In the genomic region with DNA sequence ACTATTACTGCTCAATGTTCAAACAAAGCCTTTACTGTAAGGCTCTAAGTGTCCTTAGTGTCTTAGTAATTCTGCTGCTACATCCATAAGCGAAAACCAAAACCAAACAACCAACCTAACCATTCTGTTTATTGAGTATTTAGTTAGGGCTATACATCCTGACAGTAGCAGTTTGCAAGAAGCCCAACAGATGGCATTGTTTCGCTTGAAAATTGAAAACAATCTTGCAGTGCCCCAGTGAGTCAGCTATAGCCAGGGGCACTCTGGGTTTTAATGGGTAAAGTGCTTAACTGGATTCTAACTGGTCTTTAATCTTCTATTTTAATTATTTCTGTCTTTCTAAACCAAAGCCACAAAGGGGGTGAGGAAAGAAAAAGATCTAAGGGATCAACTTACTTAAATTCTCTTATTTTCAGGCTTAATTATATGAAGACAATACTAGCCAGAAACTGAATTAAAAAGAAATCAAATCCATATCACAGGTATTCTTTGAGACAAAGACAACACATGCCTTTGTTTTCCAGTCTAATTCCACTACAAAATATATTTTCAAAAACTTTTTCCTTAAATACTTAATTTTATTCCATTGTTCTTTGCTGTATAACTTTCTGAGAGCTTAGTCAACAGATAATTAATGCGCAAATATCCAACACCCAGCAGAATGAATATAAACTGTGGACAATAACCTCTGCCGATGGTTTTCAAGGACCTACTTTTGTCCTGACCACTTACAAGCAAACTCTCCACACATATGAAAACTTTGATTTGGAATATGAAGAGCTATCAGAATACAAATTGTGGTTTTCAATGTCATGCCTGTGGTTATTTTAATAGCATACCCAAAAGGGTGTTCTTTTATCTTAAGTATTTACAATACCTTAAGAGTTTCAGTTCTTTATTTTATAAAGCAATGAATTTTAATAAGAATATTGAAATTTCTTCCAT, we compare ENCODE assay signal across 8 cellular contexts. TPM values are rescaled to one million over a fixed set of nuclear protein-coding genes. Genes with fewer than 3 reads are reported as not detected.
DNase-seq lines count a peak whose midpoint lies in the region; ATAC-seq and TF ChIP-seq lines count a peak whose summit lies in the region.

No MANE protein-coding gene starts in this region.

- TF ChIP-seq CTCF in GM23338 (conservative IDR thresholded peaks at IDR 0.05; ENCODE audit: low read depth in 2 of 2) (peak; percentile 70 to 77), astrocyte of the cerebellum (IDR thresholded peaks at IDR 0.05; ENCODE audit: low read depth, low read length, missing control alignments) (peak; percentile 77), spleen (IDR thresholded peaks at IDR 0.05 in 8 of 11, conservative IDR thresholded peaks at IDR 0.05 in 3 of 11) (peak; percentile 46 to 82 (median 69))

- no peaks in the 10 kb centered on the region for H3K9me3 Mint-ChIP-seq in GM23338

- no peak overlapping the region for H2AFZ ChIP-seq in GM23338

- WGBS in spleen, 5 donors = 45 to 60% (median 56%) methylated on average over 4 of the region's 4 CpGs

- no peak for TF ChIP-seq POLR2A in spleen (IDR thresholded peaks at IDR 0.05)

- H3K4me1 ChIP-seq in GM23338 (ENCODE audit: insufficient read depth) (no peaks in the 10 kb centered on the region; the same call in 1 of the 2 replicates), spleen (peaks cover 25 to 92% (median 55%) of the 10 kb centered on the region in 6 donors)

- H3K9me2 ChIP-seq in GM23338 (ENCODE audit: insufficient read depth) = no peaks in the 10 kb centered on the region

- intact Hi-C loops in spleen (cut with DNase I; ENCODE audit: low total_unique reads) = loop anchor here (10.0 kb wide), 1 partner anchor 291 kb away; no protein-coding TSS in a partner anchor

- in situ Hi-C loops in astrocyte of the cerebellum (cut with HindIII; ENCODE audit: low sequenced_read_pairs) = no loop called here

- peaks cover 8% of the 10 kb centered on the region; the same call in 2 of the 3 replicates for H3K4me1 Mint-ChIP-seq in GM23338

- no peak overlapping the region for H3K4me2 ChIP-seq in GM23338

- H3K4me3 Mint-ChIP-seq in GM23338 = no peak overlapping the region

- H3F3A ChIP-seq in GM23338 (replicated peaks; ENCODE audit: low read depth) = no peaks in the 10 kb centered on the region

- peaks cover 47% of the 10 kb centered on the region for H4K20me1 ChIP-seq in GM23338 (replicated peaks; ENCODE audit: insufficient read depth)

- H3K36me3 ChIP-seq in GM23338 (ENCODE audit: insufficient read depth) (peaks cover 5% of the 10 kb centered on the region; the same call in 1 of the 2 replicates), spleen (peaks cover 0 to 40% (median 10%) of the 10 kb centered on the region in 6 donors)

- peaks cover 2% of the 10 kb centered on the region for H3K27me3 Mint-ChIP-seq in GM23338 (ENCODE audit: insufficient read depth, low read depth, poor library complexity)

- H3K27ac Mint-ChIP-seq in GM23338 = peak overlapping the region; percentile 61

- peaks cover 20% of the 10 kb centered on the region; the same call in 2 of the 3 replicates for H3K36me3 Mint-ChIP-seq in GM23338 (ENCODE audit: low read depth)

- no peaks in the 10 kb centered on the region for H3K9me3 ChIP-seq in spleen

- peaks cover 100% of the 10 kb centered on the region for H3K79me2 ChIP-seq in GM23338 (replicated peaks; ENCODE audit: insufficient read depth)

- H3K27me3 ChIP-seq in GM23338 (ENCODE audit: insufficient read depth) (no peaks in the 10 kb centered on the region), spleen (replicated peaks in 1 of 7) (no peaks in the 10 kb centered on the region)

- peak; percentile 98 for DNase-seq in COLO829 (ENCODE audit: low spot score)
- peak; percentile 89 for DNase-seq in GM23338 (ENCODE audit: low spot score)
- DNase-seq in NCI-H1694 treated with DMSO at 0.1 percent for 48 hours (lab: John Stamatoyannopoulos, UW) = peak; percentile 85
- DNase-seq in T-helper 2 cell = peak in 4 of 5 experiments; percentile 41 to 78 (median 51)
- peak; percentile 62 for DNase-seq in astrocyte of the cerebellum (ENCODE audit: low read depth)
- DNase-seq in hepatic stellate cell (ENCODE audit: low spot score) = peak; percentile 81
- no peak for DNase-seq in spleen

- H3K27ac ChIP-seq in GM23338 (ENCODE audit: low read depth) = 0 out of 2 replicates have a peak overlapping the region, but pooled peaks have one; percentile 0
- peak overlapping the region in 4 of 8 donors; percentile 8 to 57 (median 41) for H3K27ac ChIP-seq in spleen

- peak; percentile 95 for ATAC-seq in GM23338
- ATAC-seq in HG02840 (IDR thresholded peaks at IDR 0.05; ENCODE audit: low FRiP score, unreplicated experiment) = no peak

- H3K4me3 ChIP-seq in GM23338 (no peak overlapping the region), astrocyte of the cerebellum (ENCODE audit: low read depth, low read length) (no peak overlapping the region), spleen (no peak overlapping the region)

TF ChIP-seq in GM23338, 12 proteins besides CTCF, POLR2A, EP300 and RAD21 (continues in another document):
- TF ChIP-seq, protein P1, sequence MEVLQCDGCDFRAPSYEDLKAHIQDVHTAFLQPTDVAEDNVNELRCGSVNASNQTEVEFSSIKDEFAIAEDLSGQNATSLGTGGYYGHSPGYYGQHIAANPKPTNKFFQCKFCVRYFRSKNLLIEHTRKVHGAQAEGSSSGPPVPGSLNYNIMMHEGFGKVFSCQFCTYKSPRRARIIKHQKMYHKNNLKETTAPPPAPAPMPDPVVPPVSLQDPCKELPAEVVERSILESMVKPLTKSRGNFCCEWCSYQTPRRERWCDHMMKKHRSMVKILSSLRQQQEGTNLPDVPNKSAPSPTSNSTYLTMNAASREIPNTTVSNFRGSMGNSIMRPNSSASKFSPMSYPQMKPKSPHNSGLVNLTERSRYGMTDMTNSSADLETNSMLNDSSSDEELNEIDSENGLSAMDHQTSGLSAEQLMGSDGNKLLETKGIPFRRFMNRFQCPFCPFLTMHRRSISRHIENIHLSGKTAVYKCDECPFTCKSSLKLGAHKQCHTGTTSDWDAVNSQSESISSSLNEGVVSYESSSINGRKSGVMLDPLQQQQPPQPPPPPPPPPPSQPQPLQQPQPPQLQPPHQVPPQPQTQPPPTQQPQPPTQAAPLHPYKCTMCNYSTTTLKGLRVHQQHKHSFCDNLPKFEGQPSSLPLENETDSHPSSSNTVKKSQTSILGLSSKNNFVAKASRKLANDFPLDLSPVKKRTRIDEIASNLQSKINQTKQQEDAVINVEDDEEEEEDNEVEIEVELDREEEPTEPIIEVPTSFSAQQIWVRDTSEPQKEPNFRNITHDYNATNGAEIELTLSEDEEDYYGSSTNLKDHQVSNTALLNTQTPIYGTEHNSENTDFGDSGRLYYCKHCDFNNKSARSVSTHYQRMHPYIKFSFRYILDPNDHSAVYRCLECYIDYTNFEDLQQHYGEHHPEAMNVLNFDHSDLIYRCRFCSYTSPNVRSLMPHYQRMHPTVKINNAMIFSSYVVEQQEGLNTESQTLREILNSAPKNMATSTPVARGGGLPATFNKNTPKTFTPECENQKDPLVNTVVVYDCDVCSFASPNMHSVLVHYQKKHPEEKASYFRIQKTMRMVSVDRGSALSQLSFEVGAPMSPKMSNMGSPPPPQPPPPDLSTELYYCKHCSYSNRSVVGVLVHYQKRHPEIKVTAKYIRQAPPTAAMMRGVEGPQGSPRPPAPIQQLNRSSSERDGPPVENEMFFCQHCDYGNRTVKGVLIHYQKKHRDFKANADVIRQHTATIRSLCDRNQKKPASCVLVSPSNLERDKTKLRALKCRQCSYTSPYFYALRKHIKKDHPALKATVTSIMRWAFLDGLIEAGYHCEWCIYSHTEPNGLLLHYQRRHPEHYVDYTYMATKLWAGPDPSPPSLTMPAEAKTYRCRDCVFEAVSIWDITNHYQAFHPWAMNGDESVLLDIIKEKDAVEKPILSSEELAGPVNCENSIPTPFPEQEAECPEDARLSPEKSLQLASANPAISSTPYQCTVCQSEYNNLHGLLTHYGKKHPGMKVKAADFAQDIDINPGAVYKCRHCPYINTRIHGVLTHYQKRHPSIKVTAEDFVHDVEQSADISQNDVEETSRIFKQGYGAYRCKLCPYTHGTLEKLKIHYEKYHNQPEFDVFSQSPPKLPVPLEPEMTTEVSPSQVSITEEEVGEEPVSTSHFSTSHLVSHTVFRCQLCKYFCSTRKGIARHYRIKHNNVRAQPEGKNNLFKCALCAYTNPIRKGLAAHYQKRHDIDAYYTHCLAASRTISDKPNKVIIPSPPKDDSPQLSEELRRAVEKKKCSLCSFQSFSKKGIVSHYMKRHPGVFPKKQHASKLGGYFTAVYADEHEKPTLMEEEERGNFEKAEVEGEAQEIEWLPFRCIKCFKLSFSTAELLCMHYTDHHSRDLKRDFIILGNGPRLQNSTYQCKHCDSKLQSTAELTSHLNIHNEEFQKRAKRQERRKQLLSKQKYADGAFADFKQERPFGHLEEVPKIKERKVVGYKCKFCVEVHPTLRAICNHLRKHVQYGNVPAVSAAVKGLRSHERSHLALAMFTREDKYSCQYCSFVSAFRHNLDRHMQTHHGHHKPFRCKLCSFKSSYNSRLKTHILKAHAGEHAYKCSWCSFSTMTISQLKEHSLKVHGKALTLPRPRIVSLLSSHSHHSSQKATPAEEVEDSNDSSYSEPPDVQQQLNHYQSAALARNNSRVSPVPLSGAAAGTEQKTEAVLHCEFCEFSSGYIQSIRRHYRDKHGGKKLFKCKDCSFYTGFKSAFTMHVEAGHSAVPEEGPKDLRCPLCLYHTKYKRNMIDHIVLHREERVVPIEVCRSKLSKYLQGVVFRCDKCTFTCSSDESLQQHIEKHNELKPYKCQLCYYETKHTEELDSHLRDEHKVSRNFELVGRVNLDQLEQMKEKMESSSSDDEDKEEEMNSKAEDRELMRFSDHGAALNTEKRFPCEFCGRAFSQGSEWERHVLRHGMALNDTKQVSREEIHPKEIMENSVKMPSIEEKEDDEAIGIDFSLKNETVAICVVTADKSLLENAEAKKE (CRISPR knock-in tag; IDR thresholded peaks at IDR 0.05) = no peak
- TF ChIP-seq STAT1 (IDR thresholded peaks at IDR 0.05; ENCODE audit: unreplicated experiment) (no peak), EZH2 (IDR thresholded peaks at IDR 0.05; ENCODE audit: low read depth, unreplicated experiment) (no peak), NANOG (IDR thresholded peaks at IDR 0.05; ENCODE audit: borderline replicate concordance) (no peak)

RNA-seq across cellular contexts. Expression of a gene that starts 15.2 kb away (rescaled TPM):
- 65.1 and 72.5 TPM in 2 replicates for total RNA-seq in GM23338 (2014; rRNA removed; shearing (Covaris generic))
- 34.7 and 47.0 TPM in 2 replicates for polyA plus RNA-seq in GM23338 (2016; fragmentation: Nextera tagmentation; extraction: Ambion mirVana)
- 100 to 1,000 TPM in 3 of 7 donors, 10 to 100 TPM in 4; 58.4 to 133 (median 94.5) TPM for total RNA-seq in spleen
- polyA plus RNA-seq in spleen = 10 to 100 TPM; 12.9 to 23.8 (median 20.8) TPM

RNA-seq across cellular contexts. Expression of a gene that starts 44.7 kb away (rescaled TPM):
- total RNA-seq in GM23338 (2014; rRNA removed; shearing (Covaris generic)) = 348 and 352 TPM in 2 replicates
- 417 and 443 TPM in 2 replicates for polyA plus RNA-seq in GM23338 (2016; fragmentation: Nextera tagmentation; extraction: Ambion mirVana)
- 100 to 1,000 TPM; 184 to 219 (median 201) TPM for total RNA-seq in spleen
- polyA plus RNA-seq in spleen = 100 to 1,000 TPM; 320 to 371 (median 354) TPM
